Comparison of ENCODE assay signal across 19 cellular contexts in genomic region chrX:65643786-65644111, GRCh38. TPM values are rescaled to one million over a fixed set of nuclear protein-coding genes. Genes with fewer than 3 reads are reported as not detected.
DNase-seq lines count a peak whose midpoint lies in the region; ATAC-seq and TF ChIP-seq lines count a peak whose summit lies in the region.
"Had no signal": no experiment of that assay in that cellular context is flagged by ENCODE, and none has a peak within 500 bp of the region (broad histone marks: within the 10 kb centered on the region; RNA-seq: fewer than 3 reads in every experiment).

No MANE protein-coding gene starts in this region.

- no peaks in the 10 kb centered on the region for H4K20me1 ChIP-seq in osteoblast (ENCODE audit: insufficient read depth, low read length)
- H4K20me1 ChIP-seq: BLaER1 had no signal

- TF ChIP-seq EP300 in transverse colon (IDR thresholded peaks at IDR 0.05; ENCODE audit: low read depth) (no peak), tibial nerve (IDR thresholded peaks at IDR 0.05) (no peak)

- H3K4me3 ChIP-seq in heart left ventricle (no peak overlapping the region), epithelial cell of esophagus (ENCODE audit: low read length) (no peak overlapping the region), osteoblast (ENCODE audit: insufficient read depth, low read length) (no peak overlapping the region), transverse colon (no peak overlapping the region), tibial nerve (no peak overlapping the region)
- H3K4me3 ChIP-seq: BLaER1, gastrocnemius medialis, Peyer's patch had no signal

- H3K27ac ChIP-seq in heart left ventricle, result peak overlapping the region in 9 of 12 donors; percentile 54 to 86 (median 74)
- peak overlapping the region; percentile 28 for H3K27ac ChIP-seq in osteoblast (ENCODE audit: low read depth, low read length)
- peak overlapping the region in 3 of 4 donors; percentile 41 to 58 (median 54) for H3K27ac ChIP-seq in transverse colon
- peak overlapping the region in 2 of 4 donors; percentile 80 to 89 for H3K27ac ChIP-seq in tibial nerve
- H3K27ac ChIP-seq: BLaER1 had no signal

- H3K27me3 ChIP-seq in heart left ventricle (peaks cover 0 to 2% (median 0%) of the 10 kb centered on the region in 9 donors), osteoblast (ENCODE audit: insufficient read depth, low read length) (no peaks in the 10 kb centered on the region), transverse colon (no peaks in the 10 kb centered on the region), tibial nerve (no peaks in the 10 kb centered on the region)
- H3K27me3 ChIP-seq: gastrocnemius medialis, Peyer's patch had no signal

- H3K9me3 ChIP-seq in heart left ventricle (no peaks in the 10 kb centered on the region), osteoblast (ENCODE audit: low read depth, low read length) (no peaks in the 10 kb centered on the region), transverse colon (no peaks in the 10 kb centered on the region), tibial nerve (no peaks in the 10 kb centered on the region)
- H3K9me3 ChIP-seq: BLaER1, gastrocnemius medialis, Peyer's patch had no signal

- TF ChIP-seq CTCF in heart left ventricle (IDR thresholded peaks at IDR 0.05) (no peak), epithelial cell of esophagus (IDR thresholded peaks at IDR 0.05; ENCODE audit: insufficient read depth, low read depth, low read length, missing control alignments) (no peak), osteoblast (IDR thresholded peaks at IDR 0.05; ENCODE audit: extremely low read depth, low read depth, low read length) (no peak), transverse colon (IDR thresholded peaks at IDR 0.05) (no peak), tibial nerve (IDR thresholded peaks at IDR 0.05) (no peak)

- no peaks in the 10 kb centered on the region for H3K36me3 ChIP-seq in heart left ventricle
- H3K36me3 ChIP-seq in osteoblast (ENCODE audit: insufficient read depth, low read length), result no peaks in the 10 kb centered on the region
- no peaks in the 10 kb centered on the region for H3K36me3 ChIP-seq in transverse colon
- no peaks in the 10 kb centered on the region for H3K36me3 ChIP-seq in tibial nerve
- H3K36me3 ChIP-seq: BLaER1, gastrocnemius medialis, Peyer's patch had no signal

- H3K79me2 ChIP-seq in osteoblast (ENCODE audit: insufficient read depth, low read length), result no peaks in the 10 kb centered on the region

- DNase-seq in heart left ventricle, result no peak
- no peak for DNase-seq in left cardiac atrium
- peak; percentile 73 for DNase-seq in epithelial cell of esophagus (ENCODE audit: low read depth)
- no peak for DNase-seq in osteoblast (ENCODE audit: insufficient read length, low spot score, missing footprints)
- DNase-seq in transverse colon, result no peak
- no peak for DNase-seq in AG20443 (ENCODE audit: low spot score)
- DNase-seq in tibial nerve (ENCODE audit: low spot score in 2 of 2), result no peak
- DNase-seq: 8988T; activated CD4-positive, alpha-beta T cell treated with anti-CD3 and anti-CD28 coated beads, Interleukin-2, amount 10 ng/mL, durations not matched to agents 24 days and 14 days; activated gamma-delta T cell treated with Interleukin-2 at 50 U/mL for 16 hours; amniotic stem cell; gastrocnemius medialis; NCI-H1436 treated with DMSO at 0.1 percent for 48 hours; NCI-H774; nucleus accumbens; Peyer's patch; stimulated activated CD4-positive, alpha-beta T cell treated with anti-CD3 and anti-CD28 coated beads, Interleukin-2, amount 100 ng/mL, for 48 hours had no signal

- H3K4me2 ChIP-seq in osteoblast (ENCODE audit: insufficient read depth, low read length), result no peak overlapping the region
- H3K4me2 ChIP-seq: BLaER1 had no signal

- no peak for TF ChIP-seq POLR2A in heart left ventricle (IDR thresholded peaks at IDR 0.05)
- no peak for TF ChIP-seq POLR2A in transverse colon (IDR thresholded peaks at IDR 0.05)
- TF ChIP-seq POLR2A in tibial nerve (IDR thresholded peaks at IDR 0.05), result no peak

- WGBS in heart left ventricle, 4 donors, result 60 to 76% (median 67%) methylated on average over 1 of the region's 1 CpG
- WGBS in transverse colon (ENCODE audit: low coverage in 1 of 2), 2 donors, result 59% methylated on average over 1 of the region's 1 CpG; no CpG with 5 or more reads in 1 of the 2 donors
- 67 to 78% methylated on average over 1 of the region's 1 CpG for WGBS in tibial nerve, 2 donors

- in situ Hi-C loops in transverse colon (cut with MboI; ENCODE audit: low pct_ligation_motif_present in 1 of 4, low pct_unique_long_range_greater_than_20kb in 1 of 4, low sequenced_read_pairs in 3 of 4), result no loop called here

- H2AFZ ChIP-seq in osteoblast (ENCODE audit: low read length), result no peak overlapping the region

- intact Hi-C loops in heart left ventricle (cut with DNase I) (loop anchor here in 2 of 10 donors (5.0 kb wide), 2 partner anchors 41 to 46 kb away; no protein-coding TSS in a partner anchor), left cardiac atrium (cut with DNase I) (loop anchor here in 1 of 2 donors (5.0 kb wide), 1 partner anchor 41 kb away; no protein-coding TSS in a partner anchor), transverse colon (cut with DNase I; ENCODE audit: low total_unique reads) (no loop called here)

- ATAC-seq in heart left ventricle (no peak), left cardiac atrium (no peak), GM21390 (IDR thresholded peaks at IDR 0.05; ENCODE audit: unreplicated experiment) (no peak)

- peaks cover 0 to 33% (median 21%) of the 10 kb centered on the region in 12 donors for H3K4me1 ChIP-seq in heart left ventricle
- peaks cover 17% of the 10 kb centered on the region for H3K4me1 ChIP-seq in osteoblast (ENCODE audit: insufficient read depth, low read length)
- peaks cover 3 to 18% (median 5%) of the 10 kb centered on the region in 4 donors for H3K4me1 ChIP-seq in transverse colon
- H3K4me1 ChIP-seq in tibial nerve, result peaks cover 0 to 27% (median 16%) of the 10 kb centered on the region in 4 donors
- H3K4me1 ChIP-seq: BLaER1, Peyer's patch had no signal

RNA-seq across cellular contexts. Expression of gene MSN, which starts 23.7 kb away (rescaled TPM):
- total RNA-seq in heart left ventricle, result 100 to 1,000 TPM in 8 of 9 donors, 10 to 100 TPM in 1; 99.6 to 298 (median 153) TPM
- 100 to 1,000 TPM in 1 of 2 donors, 10 to 100 TPM in 1; 48.9 to 178 TPM for polyA plus RNA-seq in heart left ventricle
- 100 to 1,000 TPM; 139 to 245 TPM for total RNA-seq in left cardiac atrium
- 236 and 249 TPM in 2 replicates for total RNA-seq in osteoblast
- 10 to 100 TPM; 40.0 to 73.8 (median 60.4) TPM for total RNA-seq in transverse colon
- 100 to 1,000 TPM; 215 to 284 (median 258) TPM for total RNA-seq in tibial nerve
